ENCODE assay signal across 11 cellular contexts in genomic region chr20:25685276-25686080, GRCh38. TPM values are rescaled to one million over a fixed set of nuclear protein-coding genes. Genes with fewer than 3 reads are reported as not detected.
DNase-seq lines count a peak whose midpoint lies in the region; ATAC-seq and TF ChIP-seq lines count a peak whose summit lies in the region.
"Had no signal": no experiment of that assay in that cellular context is flagged by ENCODE, and none has a peak within 500 bp of the region (broad histone marks: within the 10 kb centered on the region; RNA-seq: fewer than 3 reads in every experiment).

No MANE protein-coding gene starts in this region.

- H3K27me3 Mint-ChIP-seq in glutamatergic neuron (ENCODE audit: unreplicated experiment): peaks cover 2% of the 10 kb centered on the region

- POLR2A ChIA-PET in PC-9 (lab: Charles Lee; ENCODE audit: unreplicated experiment): no interaction called here
- POLR2A ChIA-PET in RWPE1 (lab: Yijun Ruan, JAX; ENCODE audit: low non-redundant PET): no interaction called here

- no TSS peak for BruUV-seq in PC-9 (replicated peaks; lab: Mats Ljungman, UMichigan)

- H4K20me1 ChIP-seq in PC-9 (ENCODE audit: insufficient read depth): no peaks in the 10 kb centered on the region

- CTCF ChIA-PET in PC-9 (lab: Charles Lee) (interaction anchor here (0.6 kb wide), 1 partner anchor 250 kb away, joined by 3 read pairs; no protein-coding TSS in a partner anchor), RWPE1 (lab: Yijun Ruan, JAX) (interaction anchor here (0.5 kb wide), 1 partner anchor 78 kb away, joined by 3 read pairs; no protein-coding TSS in a partner anchor)

- in situ Hi-C loops in brain microvascular endothelial cell (cut with HindIII; ENCODE audit: low pct_ligation_motif_present, low sequenced_read_pairs): no loop called here

- H2AFZ ChIP-seq in PC-9: no peak overlapping the region

- H3F3A ChIP-seq in PC-9 (ENCODE audit: insufficient read depth, low read depth): no peaks in the 10 kb centered on the region

- no peak overlapping the region for H3K4me2 ChIP-seq in PC-9

- peaks cover 2% of the 10 kb centered on the region for H3K9me3 Mint-ChIP-seq in glutamatergic neuron (ENCODE audit: unreplicated experiment)

- DNase-seq in glutamatergic neuron (no peak), PC-9 (no peak), RWPE1 (ENCODE audit: low spot score) (no peak), NCI-H1930 (lab: John Stamatoyannopoulos, UW) (no peak), brain microvascular endothelial cell (no peak)
- DNase-seq: activated CD4-positive, alpha-beta T cell treated with anti-CD3 and anti-CD28 coated beads, Interleukin-2, amount 50 U/mL, for 1 hour; kidney glomerular epithelial cell had no signal

- H3K27me3 ChIP-seq in PC-9 (ENCODE audit: insufficient read depth, low read depth) (no peaks in the 10 kb centered on the region), brain microvascular endothelial cell (replicated peaks) (no peaks in the 10 kb centered on the region)

- ATAC-seq in GM18520 (IDR thresholded peaks at IDR 0.05; ENCODE audit: unreplicated experiment): peak; percentile 84
- peak; percentile 91 for ATAC-seq in GM21737 (IDR thresholded peaks at IDR 0.05; ENCODE audit: unreplicated experiment)
- ATAC-seq in HG03469 (IDR thresholded peaks at IDR 0.05; ENCODE audit: unreplicated experiment): peak; percentile 87

- intact Hi-C loops in PC-9 (cut with micrococcal nuclease; ENCODE audit: unreplicated experiment): no loop called here

- no peaks in the 10 kb centered on the region for H3K4me1 ChIP-seq in PC-9 (replicated peaks; ENCODE audit: insufficient read depth)

- H3K27ac Mint-ChIP-seq in glutamatergic neuron (ENCODE audit: unreplicated experiment): no peak overlapping the region

- no peaks in the 10 kb centered on the region for H3K9me3 ChIP-seq in PC-9 (ENCODE audit: insufficient read depth, low read depth)
- H3K9me3 ChIP-seq: thoracic aorta had no signal

- H3K27ac ChIP-seq in PC-9: no peak overlapping the region
- no peak overlapping the region for H3K27ac ChIP-seq in RWPE1
- H3K27ac ChIP-seq in brain microvascular endothelial cell: no peak overlapping the region
- H3K27ac ChIP-seq: thoracic aorta had no signal

- TF ChIP-seq CTCF in glutamatergic neuron (IDR thresholded peaks at IDR 0.05; ENCODE audit: partially characterized antibody, unreplicated experiment): no peak
- no peak for TF ChIP-seq CTCF in PC-9 (conservative IDR thresholded peaks at IDR 0.05)
- no peak for TF ChIP-seq CTCF in RWPE1 (conservative IDR thresholded peaks at IDR 0.05; ENCODE audit: low read depth)
- no peak for TF ChIP-seq CTCF in brain microvascular endothelial cell (IDR thresholded peaks at IDR 0.05; ENCODE audit: low read depth, low read length, missing control alignments)

- H3K79me2 ChIP-seq in PC-9 (ENCODE audit: low read depth): no peaks in the 10 kb centered on the region

- peaks cover 14% of the 10 kb centered on the region for H3K36me3 Mint-ChIP-seq in glutamatergic neuron (ENCODE audit: unreplicated experiment)

- H3K9me2 ChIP-seq in PC-9 (ENCODE audit: insufficient read depth): no peaks in the 10 kb centered on the region

- H3K36me3 ChIP-seq in PC-9 (ENCODE audit: low read depth): no peaks in the 10 kb centered on the region
- H3K36me3 ChIP-seq in brain microvascular endothelial cell (replicated peaks): peaks cover 13% of the 10 kb centered on the region

- H3K4me3 Mint-ChIP-seq in glutamatergic neuron (ENCODE audit: unreplicated experiment): peak overlapping the region; percentile 48

- H3K4me1 Mint-ChIP-seq in glutamatergic neuron (ENCODE audit: low read depth, unreplicated experiment): peaks cover 20% of the 10 kb centered on the region

- H3K4me3 ChIP-seq in PC-9 (no peak overlapping the region), brain microvascular endothelial cell (ENCODE audit: low read depth, low read length) (no peak overlapping the region)
- H3K4me3 ChIP-seq: thoracic aorta had no signal

RNA-seq across cellular contexts. Expression of gene ZNF337, which starts 11.2 kb away (rescaled TPM):
- 24.5 TPM for total RNA-seq in glutamatergic neuron (ENCODE audit: unreplicated experiment)
- total RNA-seq in PC-9 (2021): 12.8 and 14.6 TPM in 2 replicates
